ENCODE assay signal across 17 cellular contexts in genomic region chr11:120031612-120032600, GRCh38.
DNase-seq lines count a peak whose midpoint lies in the region; ATAC-seq and TF ChIP-seq lines count a peak whose summit lies in the region.
"Had no signal": no experiment of that assay in that cellular context is flagged by ENCODE, and none has a peak within 500 bp of the region (broad histone marks: within the 10 kb centered on the region; RNA-seq: fewer than 3 reads in every experiment).

No MANE protein-coding gene starts in this region.

- no peaks in the 10 kb centered on the region for H3K4me1 Mint-ChIP-seq in MCF 10A (ENCODE audit: insufficient read depth, unreplicated experiment)
- H3K4me1 Mint-ChIP-seq: activated CD4-positive, alpha-beta T cell treated with anti-CD3 and anti-CD28 coated beads for 36 hours had no signal

- peaks cover 55% of the 10 kb centered on the region for H3K27me3 Mint-ChIP-seq in MCF 10A (ENCODE audit: insufficient read depth, unreplicated experiment)

- no peak overlapping the region for H3K27ac Mint-ChIP-seq in MCF 10A (ENCODE audit: low read depth, unreplicated experiment)
- H3K27ac Mint-ChIP-seq: activated CD4-positive, alpha-beta T cell treated with anti-CD3 and anti-CD28 coated beads for 36 hours had no signal

- no TSS peak for BruUV-seq in MCF 10A (replicated peaks; lab: Mats Ljungman, UMichigan)

- CTCF ChIA-PET in MCF 10A (lab: Yijun Ruan, JAX): interaction anchor here (0.7 to 0.8 kb wide), 2 partner anchors 67 to 196 kb away, joined by 3 to 5 read pairs; no protein-coding TSS in a partner anchor

- H3K4me3 Mint-ChIP-seq in MCF 10A (ENCODE audit: unreplicated experiment): no peak overlapping the region
- H3K4me3 Mint-ChIP-seq: activated CD4-positive, alpha-beta T cell treated with anti-CD3 and anti-CD28 coated beads for 36 hours had no signal

- no peak for TF ChIP-seq CTCF in MCF 10A (IDR thresholded peaks at IDR 0.05; ENCODE audit: unreplicated experiment)

- H3K36me3 Mint-ChIP-seq in MCF 10A (ENCODE audit: insufficient read depth, unreplicated experiment): no peaks in the 10 kb centered on the region

- POLR2A ChIA-PET in MCF 10A (lab: Yijun Ruan, JAX): no interaction called here

- intact Hi-C loops in MCF 10A (cut with micrococcal nuclease): no loop called here

- peak overlapping the region; percentile 58 for H3K27ac ChIP-seq in caudate nucleus (ENCODE audit: low read depth, low read length)
- H3K27ac ChIP-seq in temporal lobe (ENCODE audit: low read depth, low read length): peak overlapping the region; percentile 37
- H3K27ac ChIP-seq: KMS-11, lower lobe of right lung, prostate gland had no signal

- peak; percentile 26 for DNase-seq in activated CD8-positive, alpha-beta memory T cell treated with anti-CD3 and anti-CD28 coated beads, Interleukin-2, amount 50 U/mL, for 48 hours
- DNase-seq in activated CD8-positive, alpha-beta memory T cell treated with anti-CD3 and anti-CD28 coated beads, Interleukin-2, amount 50 U/mL, for 4 hours: no peak
- DNase-seq in caudate nucleus (lab: John Stamatoyannopoulos, UW) (peak in 34 of 61 donors; percentile 1 to 69 (median 38)), midbrain (lab: John Stamatoyannopoulos, UW) (peak; percentile 66), MCF 10A (ENCODE audit: unreplicated experiment) (no peak), NCI-H2196 treated with DMSO at 0.1 percent for 48 hours (lab: John Stamatoyannopoulos, UW; ENCODE audit: unreplicated experiment) (no peak)
- DNase-seq: activated CD4-positive, alpha-beta T cell treated with anti-CD3 and anti-CD28 coated beads for 36 hours; activated naive CD4-positive, alpha-beta T cell; cerebellar nuclear complex; lower lobe of right lung; NCI-H2081; NCI-H510A; stimulated activated CD4-positive, alpha-beta T cell treated with anti-CD3 and anti-CD28 coated beads, Interleukin-4, amount 100 ng/mL, for 24 hours had no signal

- H3K9me3 Mint-ChIP-seq in MCF 10A (ENCODE audit: unreplicated experiment): no peaks in the 10 kb centered on the region

- no peak for ATAC-seq in GM18502 (IDR thresholded peaks at IDR 0.05; ENCODE audit: poor library complexity, unreplicated experiment)
- ATAC-seq: activated CD4-positive, alpha-beta T cell treated with anti-CD3 and anti-CD28 coated beads for 36 hours; lower lobe of right lung had no signal

Comparison
In these comparisons a context has a peak if more than half of its experiments do, and no peak if none do; other contexts are left out.
1. DNase-seq: peak in activated CD8-positive, alpha-beta memory T cell treated with anti-CD3 and anti-CD28 coated beads, Interleukin-2, amount 50 U/mL, for 48 hours (single experiment), caudate nucleus (34 of 61) and midbrain (single experiment); none in activated CD8-positive, alpha-beta memory T cell treated with anti-CD3 and anti-CD28 coated beads, Interleukin-2, amount 50 U/mL, for 4 hours (single experiment), MCF 10A (single experiment) and NCI-H2196 treated with DMSO at 0.1 percent for 48 hours (single experiment).